Comparison of ENCODE assay signal across 12 cellular contexts in genomic region chr2:70511986-70512729, GRCh38.
"Had no signal": no experiment of that assay in that cellular context is flagged by ENCODE, and none has a peak within 500 bp of the region (broad histone marks: within the 10 kb centered on the region; RNA-seq: fewer than 3 reads in every experiment).

No MANE protein-coding gene starts in this region.

- H3K4me3 ChIP-seq: left ventricle myocardium inferior, ovary, thyroid gland, uterus had no signal

- H3K36me3 ChIP-seq: left ventricle myocardium inferior, ovary, thyroid gland, uterus had no signal

- DNase-seq: activated CD4-positive, alpha-beta T cell treated with anti-CD3 and anti-CD28 coated beads for 48 hours; activated naive CD4-positive, alpha-beta T cell treated with anti-CD3 and anti-CD28 coated beads, Interleukin-2, amount 10 ng/mL, durations not matched to agents 7 days and 5 days; activated T-cell treated with anti-CD3 and anti-CD28 coated beads for 4 hours; central memory CD4-positive, alpha-beta T cell; cortex of kidney; foreskin fibroblast; left ventricle myocardium inferior; ovary; retina; T-helper 1 cell; thyroid gland; uterus had no signal

- H3K9me3 ChIP-seq: left ventricle myocardium inferior, ovary, thyroid gland, uterus had no signal

- H3K4me1 ChIP-seq: left ventricle myocardium inferior, uterus had no signal

- H3K27ac ChIP-seq: left ventricle myocardium inferior, ovary, thyroid gland, uterus had no signal

- H3K27me3 ChIP-seq: ovary, thyroid gland, uterus had no signal
